27 cellular contexts compared by ENCODE assay signal in genomic region chr4:70741872-70742271, GRCh38. TPM values are rescaled to one million over a fixed set of nuclear protein-coding genes. Genes with fewer than 3 reads are reported as not detected.
A peak's percentile ranks its signal among the peaks of the same experiment; 100 is the strongest.
DNase-seq lines count a peak whose midpoint lies in the region; ATAC-seq and TF ChIP-seq lines count a peak whose summit lies in the region.
"Had no signal": no experiment of that assay in that cellular context is flagged by ENCODE, and none has a peak within 500 bp of the region (broad histone marks: within the 10 kb centered on the region; RNA-seq: fewer than 3 reads in every experiment).

No MANE protein-coding gene starts in this region.

- H3K4me3 ChIP-seq in ACC112 (ENCODE audit: low read depth, low read length) (peak overlapping the region; percentile 66), GM23338 (no peak overlapping the region)
- H3K4me3 ChIP-seq: SJCRH30, upper lobe of left lung had no signal

- TF ChIP-seq CTCF in GM23338 (conservative IDR thresholded peaks at IDR 0.05; ENCODE audit: low read depth in 2 of 2) (no peak), chondrocyte (IDR thresholded peaks at IDR 0.05) (no peak), nephron (IDR thresholded peaks at IDR 0.05; ENCODE audit: unreplicated experiment in 3 of 3) (no peak)

- DNase-seq in GM23338 (ENCODE audit: low spot score), result no peak
- no peak for DNase-seq in chondrocyte (ENCODE audit: low spot score)
- DNase-seq in KG1 (lab: John Stamatoyannopoulos, UW), result no peak
- no peak for DNase-seq in OCI-M1 (lab: John Stamatoyannopoulos, UW)
- no peak for DNase-seq in HCEC 1CT
- DNase-seq: activated CD4-positive, alpha-beta T cell treated with anti-CD3 and anti-CD28 coated beads, Interleukin-2, amount 50 U/mL, for 4 hours; activated CD4-positive, CD25-positive, alpha-beta regulatory T cell; activated naive CD4-positive, alpha-beta T cell treated with anti-CD3 and anti-CD28 coated beads, Interleukin-2, amount 50 U/mL, for 16 hours; aorta; DMS79 treated with DMSO at 0.1 percent for 48 hours; effector CD4-positive, alpha-beta T cell; foreskin keratinocyte; Karpas-422; midbrain; MV-4-11; NCI-H1694 treated with DMSO at 0.1 percent for 48 hours; NCI-H2171; NCI-H524; SJCRH30; stimulated activated CD8-positive, alpha-beta memory T cell treated with anti-CD3 and anti-CD28 coated beads, Interleukin-4, amount 100 ng/mL, for 48 hours; T-cell; upper lobe of left lung had no signal

- H2AFZ ChIP-seq in ACC112 (ENCODE audit: low read length, unreplicated experiment) (no peak overlapping the region), GM23338 (no peak overlapping the region)

- H3K4me2 ChIP-seq in GM23338, result 0 out of 2 replicates have a peak overlapping the region, but pooled peaks have one; percentile 15

- ATAC-seq in GM23338 (no peak), HG03457 (IDR thresholded peaks at IDR 0.05; ENCODE audit: unreplicated experiment) (no peak)
- ATAC-seq: foreskin keratinocyte, left lobe of liver, T-cell had no signal

- peak overlapping the region; percentile 27; the same call in 1 of the 2 replicates for H3K27ac ChIP-seq in ACC112 (ENCODE audit: low read depth, low read length)
- H3K27ac ChIP-seq in GM23338 (ENCODE audit: low read depth), result no peak overlapping the region
- H3K27ac ChIP-seq: foreskin keratinocyte, SJCRH30, upper lobe of left lung had no signal

- H3K27ac Mint-ChIP-seq in GM23338, result no peak overlapping the region
- peak overlapping the region; percentile 91 for H3K27ac Mint-ChIP-seq in chondrocyte (ENCODE audit: unreplicated experiment)
- H3K27ac Mint-ChIP-seq in nephron, result peak overlapping the region; percentile 13 to 64 (median 15)
- H3K27ac Mint-ChIP-seq: progenitor cell of endocrine pancreas, T-cell had no signal

- H3K9me2 ChIP-seq in GM23338 (ENCODE audit: insufficient read depth), result no peaks in the 10 kb centered on the region

- H3K36me3 ChIP-seq in ACC112 (ENCODE audit: insufficient read depth, low read length), result no peaks in the 10 kb centered on the region
- no peaks in the 10 kb centered on the region for H3K36me3 ChIP-seq in GM23338 (ENCODE audit: insufficient read depth)
- H3K36me3 ChIP-seq: upper lobe of left lung had no signal

- H3K27me3 Mint-ChIP-seq in GM23338 (ENCODE audit: insufficient read depth, low read depth, poor library complexity) (no peaks in the 10 kb centered on the region), chondrocyte (ENCODE audit: low read depth) (no peaks in the 10 kb centered on the region), nephron (ENCODE audit: low read depth) (no peaks in the 10 kb centered on the region)
- H3K27me3 Mint-ChIP-seq: progenitor cell of endocrine pancreas, T-cell had no signal

- 0 out of 2 replicates have a peak, but pooled peaks cover 5% of the 10 kb centered on the region for H4K20me1 ChIP-seq in GM23338 (replicated peaks; ENCODE audit: insufficient read depth)

- peaks cover 37% of the 10 kb centered on the region for H3K4me1 ChIP-seq in ACC112 (ENCODE audit: control insufficient read depth, insufficient read depth, low read length, unreplicated experiment)
- H3K4me1 ChIP-seq in GM23338 (ENCODE audit: insufficient read depth), result peaks cover 18% of the 10 kb centered on the region
- H3K4me1 ChIP-seq: foreskin keratinocyte, SJCRH30 had no signal

- H3K27me3 ChIP-seq in ACC112 (ENCODE audit: insufficient read depth, low read length), result no peaks in the 10 kb centered on the region
- no peaks in the 10 kb centered on the region for H3K27me3 ChIP-seq in GM23338 (ENCODE audit: insufficient read depth)
- H3K27me3 ChIP-seq: foreskin keratinocyte, SJCRH30, upper lobe of left lung had no signal

- H3K79me2 ChIP-seq in ACC112 (ENCODE audit: control insufficient read depth, insufficient read depth, low read length, unreplicated experiment), result peaks cover 65% of the 10 kb centered on the region
- peaks cover 13% of the 10 kb centered on the region for H3K79me2 ChIP-seq in GM23338 (replicated peaks; ENCODE audit: insufficient read depth)

- H3K36me3 Mint-ChIP-seq in GM23338 (ENCODE audit: low read depth) (no peaks in the 10 kb centered on the region), chondrocyte (ENCODE audit: low read depth) (no peaks in the 10 kb centered on the region), nephron (ENCODE audit: low read depth) (no peaks in the 10 kb centered on the region)
- H3K36me3 Mint-ChIP-seq: T-cell had no signal

- H3F3A ChIP-seq in GM23338 (replicated peaks; ENCODE audit: low read depth), result no peaks in the 10 kb centered on the region

- H3K9me3 Mint-ChIP-seq in GM23338 (no peaks in the 10 kb centered on the region), chondrocyte (ENCODE audit: low read depth) (no peaks in the 10 kb centered on the region), nephron (no peaks in the 10 kb centered on the region)
- H3K9me3 Mint-ChIP-seq: T-cell had no signal

- H3K4me3 Mint-ChIP-seq in GM23338 (no peak overlapping the region), chondrocyte (ENCODE audit: unreplicated experiment) (no peak overlapping the region), nephron (no peak overlapping the region)
- H3K4me3 Mint-ChIP-seq: T-cell had no signal

- peaks cover 14% of the 10 kb centered on the region; the same call in 2 of the 3 replicates for H3K4me1 Mint-ChIP-seq in GM23338
- H3K4me1 Mint-ChIP-seq in chondrocyte (ENCODE audit: low read depth), result peaks cover 41% of the 10 kb centered on the region
- peaks cover 28% of the 10 kb centered on the region for H3K4me1 Mint-ChIP-seq in nephron

TF ChIP-seq in GM23338, 12 proteins besides CTCF, POLR2A, EP300 and RAD21 (continues in another document):
- TF ChIP-seq, protein P1, sequence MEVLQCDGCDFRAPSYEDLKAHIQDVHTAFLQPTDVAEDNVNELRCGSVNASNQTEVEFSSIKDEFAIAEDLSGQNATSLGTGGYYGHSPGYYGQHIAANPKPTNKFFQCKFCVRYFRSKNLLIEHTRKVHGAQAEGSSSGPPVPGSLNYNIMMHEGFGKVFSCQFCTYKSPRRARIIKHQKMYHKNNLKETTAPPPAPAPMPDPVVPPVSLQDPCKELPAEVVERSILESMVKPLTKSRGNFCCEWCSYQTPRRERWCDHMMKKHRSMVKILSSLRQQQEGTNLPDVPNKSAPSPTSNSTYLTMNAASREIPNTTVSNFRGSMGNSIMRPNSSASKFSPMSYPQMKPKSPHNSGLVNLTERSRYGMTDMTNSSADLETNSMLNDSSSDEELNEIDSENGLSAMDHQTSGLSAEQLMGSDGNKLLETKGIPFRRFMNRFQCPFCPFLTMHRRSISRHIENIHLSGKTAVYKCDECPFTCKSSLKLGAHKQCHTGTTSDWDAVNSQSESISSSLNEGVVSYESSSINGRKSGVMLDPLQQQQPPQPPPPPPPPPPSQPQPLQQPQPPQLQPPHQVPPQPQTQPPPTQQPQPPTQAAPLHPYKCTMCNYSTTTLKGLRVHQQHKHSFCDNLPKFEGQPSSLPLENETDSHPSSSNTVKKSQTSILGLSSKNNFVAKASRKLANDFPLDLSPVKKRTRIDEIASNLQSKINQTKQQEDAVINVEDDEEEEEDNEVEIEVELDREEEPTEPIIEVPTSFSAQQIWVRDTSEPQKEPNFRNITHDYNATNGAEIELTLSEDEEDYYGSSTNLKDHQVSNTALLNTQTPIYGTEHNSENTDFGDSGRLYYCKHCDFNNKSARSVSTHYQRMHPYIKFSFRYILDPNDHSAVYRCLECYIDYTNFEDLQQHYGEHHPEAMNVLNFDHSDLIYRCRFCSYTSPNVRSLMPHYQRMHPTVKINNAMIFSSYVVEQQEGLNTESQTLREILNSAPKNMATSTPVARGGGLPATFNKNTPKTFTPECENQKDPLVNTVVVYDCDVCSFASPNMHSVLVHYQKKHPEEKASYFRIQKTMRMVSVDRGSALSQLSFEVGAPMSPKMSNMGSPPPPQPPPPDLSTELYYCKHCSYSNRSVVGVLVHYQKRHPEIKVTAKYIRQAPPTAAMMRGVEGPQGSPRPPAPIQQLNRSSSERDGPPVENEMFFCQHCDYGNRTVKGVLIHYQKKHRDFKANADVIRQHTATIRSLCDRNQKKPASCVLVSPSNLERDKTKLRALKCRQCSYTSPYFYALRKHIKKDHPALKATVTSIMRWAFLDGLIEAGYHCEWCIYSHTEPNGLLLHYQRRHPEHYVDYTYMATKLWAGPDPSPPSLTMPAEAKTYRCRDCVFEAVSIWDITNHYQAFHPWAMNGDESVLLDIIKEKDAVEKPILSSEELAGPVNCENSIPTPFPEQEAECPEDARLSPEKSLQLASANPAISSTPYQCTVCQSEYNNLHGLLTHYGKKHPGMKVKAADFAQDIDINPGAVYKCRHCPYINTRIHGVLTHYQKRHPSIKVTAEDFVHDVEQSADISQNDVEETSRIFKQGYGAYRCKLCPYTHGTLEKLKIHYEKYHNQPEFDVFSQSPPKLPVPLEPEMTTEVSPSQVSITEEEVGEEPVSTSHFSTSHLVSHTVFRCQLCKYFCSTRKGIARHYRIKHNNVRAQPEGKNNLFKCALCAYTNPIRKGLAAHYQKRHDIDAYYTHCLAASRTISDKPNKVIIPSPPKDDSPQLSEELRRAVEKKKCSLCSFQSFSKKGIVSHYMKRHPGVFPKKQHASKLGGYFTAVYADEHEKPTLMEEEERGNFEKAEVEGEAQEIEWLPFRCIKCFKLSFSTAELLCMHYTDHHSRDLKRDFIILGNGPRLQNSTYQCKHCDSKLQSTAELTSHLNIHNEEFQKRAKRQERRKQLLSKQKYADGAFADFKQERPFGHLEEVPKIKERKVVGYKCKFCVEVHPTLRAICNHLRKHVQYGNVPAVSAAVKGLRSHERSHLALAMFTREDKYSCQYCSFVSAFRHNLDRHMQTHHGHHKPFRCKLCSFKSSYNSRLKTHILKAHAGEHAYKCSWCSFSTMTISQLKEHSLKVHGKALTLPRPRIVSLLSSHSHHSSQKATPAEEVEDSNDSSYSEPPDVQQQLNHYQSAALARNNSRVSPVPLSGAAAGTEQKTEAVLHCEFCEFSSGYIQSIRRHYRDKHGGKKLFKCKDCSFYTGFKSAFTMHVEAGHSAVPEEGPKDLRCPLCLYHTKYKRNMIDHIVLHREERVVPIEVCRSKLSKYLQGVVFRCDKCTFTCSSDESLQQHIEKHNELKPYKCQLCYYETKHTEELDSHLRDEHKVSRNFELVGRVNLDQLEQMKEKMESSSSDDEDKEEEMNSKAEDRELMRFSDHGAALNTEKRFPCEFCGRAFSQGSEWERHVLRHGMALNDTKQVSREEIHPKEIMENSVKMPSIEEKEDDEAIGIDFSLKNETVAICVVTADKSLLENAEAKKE (CRISPR knock-in tag; IDR thresholded peaks at IDR 0.05), result no peak
- TF ChIP-seq STAT1 (IDR thresholded peaks at IDR 0.05; ENCODE audit: unreplicated experiment), result no peak
- TF ChIP-seq POLR2AphosphoS5 (IDR thresholded peaks at IDR 0.05; ENCODE audit: low read depth), result no peak
- no peak for TF ChIP-seq CREB1 (CRISPR knock-in tag; IDR thresholded peaks at IDR 0.05; ENCODE audit: low read depth)

RNA-seq across cellular contexts. Expression of gene RUFY3, which starts 20.1 kb away (rescaled TPM):
- total RNA-seq in GM23338 (2014; rRNA removed; shearing (Covaris generic)), result 26.6 and 29.2 TPM in 2 replicates
- 13.7 and 18.3 TPM in 2 replicates for polyA plus RNA-seq in GM23338 (2016; fragmentation: Nextera tagmentation; extraction: Ambion mirVana)
- 36.3 to 65.4 TPM (median 39.3 TPM) in 3 replicates for total RNA-seq in chondrocyte

RNA-seq across cellular contexts. Expression of gene UTP3, which starts 53.5 kb away (rescaled TPM):
- total RNA-seq in GM23338 (2014; rRNA removed; shearing (Covaris generic)), result 29.9 and 36.9 TPM in 2 replicates
- 44.3 and 45.3 TPM in 2 replicates for polyA plus RNA-seq in GM23338 (2016; fragmentation: Nextera tagmentation; extraction: Ambion mirVana)
- total RNA-seq in chondrocyte, result 23.8 to 31.2 TPM (median 25.7 TPM) in 3 replicates
